8 cellular contexts compared by ENCODE assay signal in the genomic region with DNA sequence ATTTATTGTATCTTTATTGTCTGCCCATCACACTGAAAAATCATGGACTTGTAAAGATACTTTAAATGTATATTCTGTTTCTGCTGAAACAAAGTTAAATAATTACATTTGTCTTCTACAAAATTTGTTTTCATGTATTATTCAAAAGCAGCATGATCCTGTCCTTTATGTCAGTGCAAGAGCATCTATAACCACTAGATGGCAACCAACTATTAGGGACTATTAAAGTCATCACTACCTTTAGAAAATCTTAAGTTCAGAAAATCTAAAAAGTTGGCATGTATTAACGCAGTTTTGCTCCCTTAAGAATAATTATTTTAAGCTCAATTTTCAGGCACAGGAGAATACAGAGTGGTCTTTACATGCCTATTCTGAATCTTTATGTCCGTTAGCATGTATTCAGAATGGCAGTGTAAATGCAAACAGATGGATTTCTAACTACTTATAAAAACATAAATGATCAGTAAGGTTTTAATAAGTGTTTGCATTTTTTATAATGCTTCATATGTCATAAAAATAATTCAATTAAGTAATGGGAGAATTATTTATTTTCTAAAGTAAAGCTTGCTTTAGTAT. TPM values are rescaled to one million over a fixed set of nuclear protein-coding genes. Genes with fewer than 3 reads are reported as not detected.
DNase-seq lines count a peak whose midpoint lies in the region; ATAC-seq, FAIRE-seq and TF ChIP-seq lines count a peak whose summit lies in the region.

No MANE protein-coding gene starts in this region.

- H3K27ac ChIP-seq in HL-60 (replicated peaks) (no peak overlapping the region), RWPE1 (no peak overlapping the region)

- peak; percentile 97 for FAIRE-seq in G401.6 (lab: Jason Lieb, UNC)

- POLR2A ChIA-PET in RWPE1 (lab: Yijun Ruan, JAX; ENCODE audit: low non-redundant PET) = no interaction called here

- H3K27me3 ChIP-seq in HL-60 (ENCODE audit: insufficient read depth, poor library complexity, severe bottlenecking) = no peaks in the 10 kb centered on the region

- peaks cover 5% of the 10 kb centered on the region for H3K4me1 Mint-ChIP-seq in neural crest cell

- no peak for DNase-seq in HL-60 (ENCODE audit: low read depth in 1 of 2, low spot score in 1 of 2)
- peak; percentile 49 for DNase-seq in RWPE1 (ENCODE audit: low spot score)
- no peak for DNase-seq in neural crest cell (ENCODE audit: low read depth, low spot score)
- DNase-seq in mesenteric fat pad (ENCODE audit: low spot score) = no peak
- DNase-seq in activated CD4-positive, alpha-beta T cell treated with anti-CD3 and anti-CD28 coated beads for 1 hour = no peak

- no peaks in the 10 kb centered on the region for H3K9me3 Mint-ChIP-seq in neural crest cell

- peaks cover 8% of the 10 kb centered on the region for H3K36me3 Mint-ChIP-seq in neural crest cell (ENCODE audit: low read depth)

- ATAC-seq in GM21390 (IDR thresholded peaks at IDR 0.05; ENCODE audit: unreplicated experiment) (peak; percentile 84), esophagus mucosa (peak; percentile 70)

- peak; percentile 69 for TF ChIP-seq CTCF in HL-60 (IDR thresholded peaks at IDR 0.05; ENCODE audit: insufficient read depth, low read length)
- TF ChIP-seq CTCF in RWPE1 (conservative IDR thresholded peaks at IDR 0.05; ENCODE audit: low read depth) = peak; percentile 87
- TF ChIP-seq CTCF in neural crest cell (conservative IDR thresholded peaks at IDR 0.05) = peak; percentile 93

- H3K27me3 Mint-ChIP-seq in neural crest cell (ENCODE audit: low read depth) = no peaks in the 10 kb centered on the region

- no peak overlapping the region for H3K27ac Mint-ChIP-seq in neural crest cell (ENCODE audit: unreplicated experiment)

- H3K4me3 ChIP-seq in HL-60 (replicated peaks; ENCODE audit: insufficient read depth, low read length) = no peak overlapping the region

- CTCF ChIA-PET in RWPE1 (lab: Yijun Ruan, JAX) = interaction anchor here (0.6 to 1.5 kb wide), 11 partner anchors 9 to 353 kb away, joined by 3 to 5 read pairs (median 3); no protein-coding TSS in a partner anchor

- no peak overlapping the region for H3K4me3 Mint-ChIP-seq in neural crest cell

RNA-seq across cellular contexts. Expression of gene TMEM30A, which starts 17.8 kb away (rescaled TPM):
- total RNA-seq in esophagus mucosa (64.0 TPM), neural crest cell (44.5 and 47.3 TPM in 2 replicates), mesenteric fat pad (109 TPM)

RNA-seq across cellular contexts. Expression of gene COX7A2, which starts 23.2 kb away (rescaled TPM):
- 499 TPM for total RNA-seq in esophagus mucosa
- total RNA-seq in neural crest cell = 346 and 360 TPM in 2 replicates
- 336 TPM for total RNA-seq in mesenteric fat pad
